21 cellular contexts compared by ENCODE assay signal in genomic region chr2:39484620-39485495, GRCh38.
"Had no signal": no experiment of that assay in that cellular context is flagged by ENCODE, and none has a peak within 500 bp of the region (broad histone marks: within the 10 kb centered on the region; RNA-seq: fewer than 3 reads in every experiment).

No MANE protein-coding gene starts in this region.

- H3K27me3 ChIP-seq: ascending aorta, cardiac muscle cell, gastroesophageal sphincter, hepatocyte, upper lobe of left lung had no signal

- H3K9me3 ChIP-seq: ascending aorta, gastroesophageal sphincter, upper lobe of left lung had no signal

- H3K4me1 ChIP-seq: ascending aorta had no signal

- H3K4me1 Mint-ChIP-seq: immature natural killer cell, natural killer cell had no signal

- H3K27me3 Mint-ChIP-seq: progenitor cell of endocrine pancreas had no signal

- H3K36me3 ChIP-seq: ascending aorta, cardiac muscle cell, gastroesophageal sphincter, upper lobe of left lung had no signal

- H3K27ac ChIP-seq: ascending aorta, cardiac muscle cell, coronary artery, epithelial cell of prostate, gastroesophageal sphincter, hepatocyte, upper lobe of left lung had no signal

- DNase-seq: activated CD4-positive, alpha-beta T cell treated with anti-CD3 and anti-CD28 coated beads for 4 hours; activated CD8-positive, alpha-beta memory T cell treated with anti-CD3 and anti-CD28 coated beads, Interleukin-2, amount 50 U/mL, for 48 hours; activated CD8-positive, alpha-beta T cell treated with anti-CD3 and anti-CD28 coated beads for 36 hours; activated naive CD4-positive, alpha-beta T cell; activated naive CD8-positive, alpha-beta T cell treated with anti-CD3 and anti-CD28 coated beads, Interleukin-2, amount 50 U/mL, for 24 hours; effector memory CD4-positive, alpha-beta T cell; immature natural killer cell; natural killer cell; stimulated activated naive CD4-positive, alpha-beta T cell; SW 1271; T-helper 9 cell; upper lobe of left lung had no signal

- H3K4me3 ChIP-seq: ascending aorta, cardiac muscle cell, coronary artery, gastroesophageal sphincter, hepatocyte, lung, smooth muscle cell, upper lobe of left lung had no signal

- H3K27ac Mint-ChIP-seq: activated CD8-positive, alpha-beta T cell treated with anti-CD3 and anti-CD28 coated beads for 36 hours; activated naive CD8-positive, alpha-beta T cell treated with anti-CD3 and anti-CD28 coated beads, Interleukin-2, amount 50 U/mL, for 24 hours; immature natural killer cell; natural killer cell; progenitor cell of endocrine pancreas had no signal

- H3K4me3 Mint-ChIP-seq: activated CD8-positive, alpha-beta T cell treated with anti-CD3 and anti-CD28 coated beads for 36 hours; activated naive CD8-positive, alpha-beta T cell treated with anti-CD3 and anti-CD28 coated beads, Interleukin-2, amount 50 U/mL, for 24 hours; immature natural killer cell; natural killer cell had no signal

- H3K9me3 Mint-ChIP-seq: activated CD8-positive, alpha-beta T cell treated with anti-CD3 and anti-CD28 coated beads for 36 hours; activated naive CD8-positive, alpha-beta T cell treated with anti-CD3 and anti-CD28 coated beads, Interleukin-2, amount 50 U/mL, for 24 hours; immature natural killer cell; natural killer cell had no signal

- ATAC-seq: activated CD8-positive, alpha-beta T cell treated with anti-CD3 and anti-CD28 coated beads for 36 hours; activated naive CD8-positive, alpha-beta T cell treated with anti-CD3 and anti-CD28 coated beads, Interleukin-2, amount 50 U/mL, for 24 hours; gastroesophageal sphincter; natural killer cell had no signal

- H3K36me3 Mint-ChIP-seq: immature natural killer cell, natural killer cell had no signal
